8 cellular contexts compared by ENCODE assay signal in the genomic region with DNA sequence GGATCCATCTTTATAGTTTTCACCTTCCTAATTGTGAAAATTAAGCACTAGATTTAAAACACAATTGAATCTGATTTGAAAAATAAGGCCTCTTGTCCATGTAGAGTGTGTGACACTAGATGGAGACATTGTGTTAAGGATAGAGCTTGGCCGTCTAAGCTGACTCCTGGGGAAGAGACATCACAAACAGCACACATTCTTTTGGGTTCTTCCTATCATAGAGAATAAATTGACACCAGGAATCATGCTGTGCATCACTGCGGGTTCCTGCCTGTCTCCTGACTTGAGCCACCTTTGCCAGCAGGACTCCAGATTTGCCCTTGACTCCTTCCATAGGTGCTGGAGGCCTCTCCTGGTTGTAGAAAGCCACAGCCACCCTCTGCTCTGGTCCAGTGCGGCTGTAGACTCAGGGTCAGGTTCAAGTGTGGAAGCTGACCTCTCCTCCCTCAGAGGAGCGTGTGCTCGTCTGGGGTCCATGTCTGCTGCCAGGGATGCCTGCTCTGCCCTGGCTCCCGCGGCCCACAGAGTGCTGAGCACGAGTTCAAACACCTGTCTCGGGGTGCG. TPM values are rescaled to one million over a fixed set of nuclear protein-coding genes. Genes with fewer than 3 reads are reported as not detected.
DNase-seq lines count a peak whose midpoint lies in the region; ATAC-seq lines count a peak whose summit lies in the region.

No MANE protein-coding gene starts in this region.

- ATAC-seq in GM19395 (IDR thresholded peaks at IDR 0.05; ENCODE audit: unreplicated experiment) (peak; percentile 84), left cardiac atrium (peak; percentile 77 to 83)

- H3K27me3 ChIP-seq in adipocyte (replicated peaks; ENCODE audit: control insufficient read depth, insufficient read depth, low read length), result no peaks in the 10 kb centered on the region

- H3K4me1 ChIP-seq in adipocyte (ENCODE audit: control insufficient read depth, insufficient read depth, low read length), result peaks cover 44% of the 10 kb centered on the region

- intact Hi-C loops in left cardiac atrium (cut with DNase I), result loop anchor here (1.0 to 2.0 kb wide), 2 partner anchors 174 to 176 kb away; no protein-coding TSS in a partner anchor

- peak; percentile 74 for DNase-seq in DMS153 (lab: John Stamatoyannopoulos, UW)
- peak; percentile 79 for DNase-seq in HS-27A (ENCODE audit: low read depth)
- peak; percentile 88 for DNase-seq in NCI-H69 (lab: John Stamatoyannopoulos, UW)
- peak; percentile 92 for DNase-seq in adipocyte (ENCODE audit: low read depth)
- no peak for DNase-seq in left cardiac atrium
- peak; percentile 69 for DNase-seq in retina
- DNase-seq in effector CD8-positive, alpha-beta T cell (lab: John Stamatoyannopoulos, UW), result no peak

- no peaks in the 10 kb centered on the region for H3K9me3 ChIP-seq in adipocyte (ENCODE audit: control insufficient read depth, low read length)

- no peaks in the 10 kb centered on the region for H3K36me3 ChIP-seq in adipocyte (ENCODE audit: control insufficient read depth, insufficient read depth, low read length, severe bottlenecking)

- no peak overlapping the region for H3K9ac ChIP-seq in adipocyte (ENCODE audit: low read length)

- no peak overlapping the region for H3K4me3 ChIP-seq in adipocyte (ENCODE audit: low read length)

RNA-seq across cellular contexts. Expression of gene ROPN1L, which starts 11.2 kb away (rescaled TPM):
- 1 to 10 TPM in 1 of 2 donors, under 1 TPM in 1; 0.31 to 1.0 TPM for total RNA-seq in left cardiac atrium

Comparison
In these comparisons a context has a peak if more than half of its experiments do, and no peak if none do; other contexts are left out.
1. DNase-seq: peak in DMS153 (single experiment), HS-27A (single experiment), NCI-H69 (single experiment), adipocyte (single experiment) and retina (single experiment); none in left cardiac atrium (single experiment) and effector CD8-positive, alpha-beta T cell (single experiment).